8 cellular contexts compared by ENCODE assay signal in genomic region chr6:116229287-116229913, GRCh38. TPM values are rescaled to one million over a fixed set of nuclear protein-coding genes. Genes with fewer than 3 reads are reported as not detected.
DNase-seq lines count a peak whose midpoint lies in the region; ATAC-seq, FAIRE-seq and TF ChIP-seq lines count a peak whose summit lies in the region.

No MANE protein-coding gene starts in this region.

- in situ Hi-C loops in GM12878 (cut with MboI): no loop called here

- no peak for TF ChIP-seq RAD21 in GM12878 (IDR thresholded peaks at IDR 0.05; ENCODE audit: insufficient read depth, low read depth, low read length)

- H3K4me1 Mint-ChIP-seq in activated CD8-positive, alpha-beta T cell treated with anti-CD3 and anti-CD28 coated beads for 36 hours (ENCODE audit: low read depth): no peaks in the 10 kb centered on the region
- H3K4me1 Mint-ChIP-seq in activated CD8-positive, alpha-beta T cell treated with anti-CD3 and anti-CD28 coated beads, Interleukin-2, amount 10 ng/mL, durations not matched to agents 7 days and 5 days (ENCODE audit: low read depth): no peaks in the 10 kb centered on the region

- WGBS in GM12878 (ENCODE audit: insufficient coverage, insufficient replicate concordance, low lambda C conversion rate, missing lambda C conversion rate): 96% methylated on average over 17 of the region's 17 CpGs
- whole genome bisulfite sequencing in stomach, 5 donors: 74 to 85% (median 80%) methylated on average over 17 of the region's 17 CpGs

- no peak for TF ChIP-seq CTCF in activated CD8-positive, alpha-beta T cell treated with anti-CD3 and anti-CD28 coated beads for 36 hours (IDR thresholded peaks at IDR 0.05)
- TF ChIP-seq CTCF in GM12878 (IDR thresholded peaks at IDR 0.05 in 2 of 3, conservative IDR thresholded peaks at IDR 0.05 in 1 of 3; ENCODE audit: control insufficient read depth in 2 of 3, extremely low read depth in 1 of 3, insufficient read depth in 1 of 3, low read depth in 3 of 3, low read length in 3 of 3): no peak
- no peak for TF ChIP-seq CTCF in stomach (IDR thresholded peaks at IDR 0.05)

- H3K27me3 ChIP-seq in GM12878 (replicated peaks in 1 of 2; ENCODE audit: control insufficient read depth in 2 of 2, insufficient read depth in 2 of 2, low read length in 1 of 2): no peaks in the 10 kb centered on the region
- no peaks in the 10 kb centered on the region for H3K27me3 ChIP-seq in stomach

- H2AFZ ChIP-seq in GM12878 (ENCODE audit: control insufficient read depth, low read depth, low read length): no peak overlapping the region

- CTCF ChIA-PET in activated CD8-positive, alpha-beta T cell treated with anti-CD3 and anti-CD28 coated beads for 36 hours (lab: Charles Lee): interaction anchor here (1.3 to 3.3 kb wide), 4 partner anchors 12 to 331 kb away, joined by 3 to 19 read pairs (median 4); no protein-coding TSS in a partner anchor
- CTCF ChIA-PET in activated CD8-positive, alpha-beta T cell treated with anti-CD3 and anti-CD28 coated beads, Interleukin-2, amount 10 ng/mL, durations not matched to agents 7 days and 5 days (lab: Charles Lee): interaction anchor here (1.1 to 2.6 kb wide), 3 partner anchors 9 to 42 kb away, joined by 3 to 19 read pairs (median 3); no protein-coding TSS in a partner anchor
- CTCF ChIA-PET in GM12878 (lab: Yijun Ruan, JAX): interaction anchor here (0.7 to 2.6 kb wide), 6 partner anchors 11 to 94 kb away, joined by 3 to 13 read pairs (median 4); no protein-coding TSS in a partner anchor

- RAD21 ChIA-PET in GM12878 (lab: Charles Lee; ENCODE audit: unreplicated experiment): interaction anchor here (1.5 kb wide), 1 partner anchor 11 kb away, joined by 4 read pairs; no protein-coding TSS in a partner anchor

- no peaks in the 10 kb centered on the region for H4K20me1 ChIP-seq in GM12878 (ENCODE audit: control insufficient read depth, insufficient read depth)

- DNase-seq in activated CD8-positive, alpha-beta T cell treated with anti-CD3 and anti-CD28 coated beads for 36 hours: peak; percentile 26
- no peak for DNase-seq in activated CD8-positive, alpha-beta T cell treated with anti-CD3 and anti-CD28 coated beads, Interleukin-2, amount 10 ng/mL, durations not matched to agents 7 days and 5 days
- DNase-seq in GM12878 (ENCODE audit: low read depth, low spot score) (no peak), iPS DF 19.7 (ENCODE audit: low read depth, low spot score) (peak; percentile 95), stomach (peak; percentile 49)

- H3K36me3 ChIP-seq in GM12878 (ENCODE audit: control insufficient read depth in 2 of 2, insufficient read depth in 2 of 2, low read length in 1 of 2) (peaks cover 0 to 14% of the 10 kb centered on the region in 2 experiments; a peak in 3 of 4 replicates), stomach (peaks cover 0 to 14% (median 7%) of the 10 kb centered on the region in 4 donors)

- ATAC-seq in activated CD8-positive, alpha-beta T cell treated with anti-CD3 and anti-CD28 coated beads for 36 hours: no peak
- ATAC-seq in activated CD8-positive, alpha-beta T cell treated with anti-CD3 and anti-CD28 coated beads, Interleukin-2, amount 10 ng/mL, durations not matched to agents 7 days and 5 days: no peak
- ATAC-seq in GM12878 (peak; percentile 21; the same call in 1 of the 3 replicates), HG02973 (IDR thresholded peaks at IDR 0.05; ENCODE audit: unreplicated experiment) (no peak), GM19395 (IDR thresholded peaks at IDR 0.05; ENCODE audit: unreplicated experiment) (no peak), HG03108 (IDR thresholded peaks at IDR 0.05; ENCODE audit: unreplicated experiment) (no peak)

- H3K27ac ChIP-seq in GM12878 (ENCODE audit: control insufficient read depth, insufficient read depth): no peak overlapping the region
- no peak overlapping the region for H3K27ac ChIP-seq in stomach

- no peaks in the 10 kb centered on the region for H3K36me3 Mint-ChIP-seq in activated CD8-positive, alpha-beta T cell treated with anti-CD3 and anti-CD28 coated beads for 36 hours (ENCODE audit: low read depth)
- no peaks in the 10 kb centered on the region for H3K36me3 Mint-ChIP-seq in activated CD8-positive, alpha-beta T cell treated with anti-CD3 and anti-CD28 coated beads, Interleukin-2, amount 10 ng/mL, durations not matched to agents 7 days and 5 days (ENCODE audit: low read depth)

- SMC1A ChIA-PET in GM12878 (lab: Charles Lee; ENCODE audit: uncharacterized antibody, unreplicated experiment): interaction anchor here (0.6 to 1.7 kb wide), 3 partner anchors 14 to 331 kb away, joined by 3 read pairs; no protein-coding TSS in a partner anchor

- no peaks in the 10 kb centered on the region for H3K9me3 Mint-ChIP-seq in activated CD8-positive, alpha-beta T cell treated with anti-CD3 and anti-CD28 coated beads for 36 hours
- H3K9me3 Mint-ChIP-seq in activated CD8-positive, alpha-beta T cell treated with anti-CD3 and anti-CD28 coated beads, Interleukin-2, amount 10 ng/mL, durations not matched to agents 7 days and 5 days (ENCODE audit: insufficient read depth): no peaks in the 10 kb centered on the region

- H3K79me2 ChIP-seq in GM12878 (ENCODE audit: control insufficient read depth, insufficient read depth, low read length): no peaks in the 10 kb centered on the region

- TF ChIP-seq POLR2A in GM12878 (IDR thresholded peaks at IDR 0.05; ENCODE audit: low read depth, low read length) (no peak), stomach (IDR thresholded peaks at IDR 0.05) (no peak)

- no peak overlapping the region for H3K27ac Mint-ChIP-seq in activated CD8-positive, alpha-beta T cell treated with anti-CD3 and anti-CD28 coated beads for 36 hours
- no peak overlapping the region for H3K27ac Mint-ChIP-seq in activated CD8-positive, alpha-beta T cell treated with anti-CD3 and anti-CD28 coated beads, Interleukin-2, amount 10 ng/mL, durations not matched to agents 7 days and 5 days

- H3K4me1 ChIP-seq in GM12878 (ENCODE audit: control insufficient read depth, insufficient read depth, low read length) (no peaks in the 10 kb centered on the region), stomach (no peaks in the 10 kb centered on the region)

- TF ChIP-seq EP300 in GM12878 (IDR thresholded peaks at IDR 0.05; ENCODE audit: borderline replicate concordance in 1 of 2, control insufficient read depth in 1 of 2, low read depth in 2 of 2, low read length in 2 of 2): no peak
- TF ChIP-seq EP300 in stomach (IDR thresholded peaks at IDR 0.05): no peak

- H3K4me2 ChIP-seq in GM12878 (ENCODE audit: control insufficient read depth, insufficient read depth): no peak overlapping the region

- intact Hi-C loops in activated CD8-positive, alpha-beta T cell treated with anti-CD3 and anti-CD28 coated beads for 36 hours (cut with micrococcal nuclease): no loop called here
- intact Hi-C loops in GM12878 (cut with micrococcal nuclease; ENCODE audit: unreplicated experiment) (no loop called here), stomach (cut with DNase I; ENCODE audit: low total_unique reads) (no loop called here)

- POLR2A ChIA-PET in activated CD8-positive, alpha-beta T cell treated with anti-CD3 and anti-CD28 coated beads for 36 hours (lab: Charles Lee): no interaction called here
- POLR2A ChIA-PET in activated CD8-positive, alpha-beta T cell treated with anti-CD3 and anti-CD28 coated beads, Interleukin-2, amount 10 ng/mL, durations not matched to agents 7 days and 5 days (lab: Charles Lee): no interaction called here
- POLR2A ChIA-PET in GM12878 (lab: Charles Lee): interaction anchor here (0.6 kb wide), 1 partner anchor 224 kb away, joined by 3 read pairs; no protein-coding TSS in a partner anchor

- H3K27me3 Mint-ChIP-seq in activated CD8-positive, alpha-beta T cell treated with anti-CD3 and anti-CD28 coated beads for 36 hours: no peaks in the 10 kb centered on the region
- H3K27me3 Mint-ChIP-seq in activated CD8-positive, alpha-beta T cell treated with anti-CD3 and anti-CD28 coated beads, Interleukin-2, amount 10 ng/mL, durations not matched to agents 7 days and 5 days (ENCODE audit: low read depth): no peaks in the 10 kb centered on the region

- BruUV-seq in GM12878 (replicated peaks; lab: Mats Ljungman, UMichigan): TSS peak; percentile 48

- no peak for FAIRE-seq in GM12878 (lab: Jason Lieb, UNC)

- no peak overlapping the region for H3K9ac ChIP-seq in GM12878 (ENCODE audit: control insufficient read depth, insufficient read depth, low read length)

- H3K4me3 Mint-ChIP-seq in activated CD8-positive, alpha-beta T cell treated with anti-CD3 and anti-CD28 coated beads for 36 hours: no peak overlapping the region
- H3K4me3 Mint-ChIP-seq in activated CD8-positive, alpha-beta T cell treated with anti-CD3 and anti-CD28 coated beads, Interleukin-2, amount 10 ng/mL, durations not matched to agents 7 days and 5 days: no peak overlapping the region

- no peak overlapping the region for H3K4me3 ChIP-seq in GM12878
- H3K4me3 ChIP-seq in stomach: peak overlapping the region; percentile 22 to 30 (median 24)

- no peaks in the 10 kb centered on the region for H3K9me3 ChIP-seq in GM12878 (replicated peaks; ENCODE audit: control insufficient read depth, insufficient read depth, low read length)
- H3K9me3 ChIP-seq in stomach: no peaks in the 10 kb centered on the region

RNA-seq across cellular contexts. Expression of gene TSPYL4, which starts 24.5 kb away (rescaled TPM):
- 10 to 100 TPM; 11.8 to 12.2 TPM for total RNA-seq in activated CD8-positive, alpha-beta T cell treated with anti-CD3 and anti-CD28 coated beads for 36 hours
- 10 to 100 TPM; 19.3 to 19.8 TPM for total RNA-seq in activated CD8-positive, alpha-beta T cell treated with anti-CD3 and anti-CD28 coated beads, Interleukin-2, amount 10 ng/mL, durations not matched to agents 7 days and 5 days
- 22.8 and 23.2 TPM in 2 replicates for total RNA-seq in GM12878 (2013; cell fraction: nucleolus; rRNA removed)
- 20.2 and 22.9 TPM in 2 replicates for total RNA-seq in GM12878 (2014; rRNA removed)
- total RNA-seq in GM12878 (2014; rRNA removed; fragmentation: Illumina TruSeq; extraction: Trizol): 9.2 and 9.8 TPM in 2 replicates
- total RNA-seq in GM12878 (2021): 19.9 TPM in 2 replicates
- polyA plus RNA-seq in GM12878 (2011; ENCODE audit: low read depth): 8.3 TPM
- 24.0 and 27.6 TPM in 2 replicates for polyA plus RNA-seq in GM12878 (2011; rRNA removed)
- 24.6 and 25.6 TPM in 2 replicates for polyA plus RNA-seq in GM12878 (2011; cell fraction: cytosol; rRNA removed)
- 27.2 and 29.9 TPM in 2 replicates for polyA plus RNA-seq in GM12878 (2011; cell fraction: nucleus; rRNA removed)
- 9.9 and 12.0 TPM in 2 replicates for polyA plus RNA-seq in GM12878 (2012)
- polyA plus RNA-seq in GM12878 (2014; fragmentation: Illumina TruSeq; extraction: Trizol): 21.9 and 27.1 TPM in 2 replicates
- 1 to 10 TPM; 1.5 to 2.2 TPM for polyA plus RNA-seq in GM12878 (2014; fragmentation: Nextera tagmentation; extraction: Ambion mirVana)
- polyA plus RNA-seq in GM12878 (2014; rRNA removed): 20.4 and 20.6 TPM in 2 replicates
- polyA plus RNA-seq in GM12878 (2016; fragmentation: Nextera tagmentation; extraction: Ambion mirVana): 10 to 100 TPM; 18.5 to 21.0 TPM
- 25.2 and 27.4 TPM in 2 replicates for polyA minus RNA-seq in GM12878 (2011; rRNA and poly(A)+ RNA removed)
- 6.1 and 8.3 TPM in 2 replicates for polyA minus RNA-seq in GM12878 (2011; cell fraction: cytosol; rRNA and poly(A)+ RNA removed)
- polyA minus RNA-seq in GM12878 (2011; cell fraction: nucleus; rRNA and poly(A)+ RNA removed): 13.4 and 13.7 TPM in 2 replicates
- total RNA-seq in stomach: 10 to 100 TPM in 2 of 5 donors, 1 to 10 TPM in 3; 2.3 to 33.5 (median 8.7) TPM
- 10 to 100 TPM in 1 of 3 donors, 1 to 10 TPM in 2; 5.8 to 10.4 (median 9.5) TPM for polyA plus RNA-seq in stomach

RNA-seq across cellular contexts. Expression of gene TSPYL1, which starts 50.3 kb away (rescaled TPM):
- 10 to 100 TPM; 38.5 to 38.6 TPM for total RNA-seq in activated CD8-positive, alpha-beta T cell treated with anti-CD3 and anti-CD28 coated beads for 36 hours
- 10 to 100 TPM; 37.8 to 38.4 TPM for total RNA-seq in activated CD8-positive, alpha-beta T cell treated with anti-CD3 and anti-CD28 coated beads, Interleukin-2, amount 10 ng/mL, durations not matched to agents 7 days and 5 days
- 17.3 and 19.3 TPM in 2 replicates for total RNA-seq in GM12878 (2013; cell fraction: nucleolus; rRNA removed)
- total RNA-seq in GM12878 (2014; rRNA removed): 40.2 and 45.1 TPM in 2 replicates
- total RNA-seq in GM12878 (2014; rRNA removed; fragmentation: Illumina TruSeq; extraction: Trizol): 34.2 and 35.3 TPM in 2 replicates
- total RNA-seq in GM12878 (2021): 42.7 and 44.1 TPM in 2 replicates
- polyA plus RNA-seq in GM12878 (2011; ENCODE audit: low read depth): 22.6 TPM
- 28.4 and 28.5 TPM in 2 replicates for polyA plus RNA-seq in GM12878 (2011; rRNA removed)
- 18.2 and 22.7 TPM in 2 replicates for polyA plus RNA-seq in GM12878 (2011; cell fraction: cytosol; rRNA removed)
- 15.3 and 21.6 TPM in 2 replicates for polyA plus RNA-seq in GM12878 (2011; cell fraction: nucleus; rRNA removed)
- polyA plus RNA-seq in GM12878 (2012): 31.3 and 39.9 TPM in 2 replicates
- 23.9 and 25.7 TPM in 2 replicates for polyA plus RNA-seq in GM12878 (2014; fragmentation: Illumina TruSeq; extraction: Trizol)
- polyA plus RNA-seq in GM12878 (2014; fragmentation: Nextera tagmentation; extraction: Ambion mirVana): 10 to 100 TPM; 22.9 to 29.9 TPM
- polyA plus RNA-seq in GM12878 (2014; rRNA removed): 20.0 and 23.1 TPM in 2 replicates
- polyA plus RNA-seq in GM12878 (2016; fragmentation: Nextera tagmentation; extraction: Ambion mirVana): 10 to 100 TPM; 22.9 to 23.4 TPM
- polyA minus RNA-seq in GM12878 (2011; rRNA and poly(A)+ RNA removed): 49.3 and 62.0 TPM in 2 replicates
- 17.1 and 19.1 TPM in 2 replicates for polyA minus RNA-seq in GM12878 (2011; cell fraction: cytosol; rRNA and poly(A)+ RNA removed)
- 16.1 and 24.8 TPM in 2 replicates for polyA minus RNA-seq in GM12878 (2011; cell fraction: nucleus; rRNA and poly(A)+ RNA removed)
- total RNA-seq in stomach: 10 to 100 TPM in 4 of 5 donors, 1 to 10 TPM in 1; 2.9 to 77.1 (median 33.5) TPM
- 10 to 100 TPM; 19.6 to 30.7 (median 25.7) TPM for polyA plus RNA-seq in stomach

Comparison
In these comparisons a context has a peak if more than half of its experiments do, and no peak if none do; other contexts are left out.
1. DNase-seq: peak in activated CD8-positive, alpha-beta T cell treated with anti-CD3 and anti-CD28 coated beads for 36 hours (single experiment), iPS DF 19.7 (single experiment) and stomach (single experiment); none in activated CD8-positive, alpha-beta T cell treated with anti-CD3 and anti-CD28 coated beads, Interleukin-2, amount 10 ng/mL, durations not matched to agents 7 days and 5 days (single experiment) and GM12878 (single experiment).